Comparison of ENCODE assay signal across 1 cellular context in the genomic region with DNA sequence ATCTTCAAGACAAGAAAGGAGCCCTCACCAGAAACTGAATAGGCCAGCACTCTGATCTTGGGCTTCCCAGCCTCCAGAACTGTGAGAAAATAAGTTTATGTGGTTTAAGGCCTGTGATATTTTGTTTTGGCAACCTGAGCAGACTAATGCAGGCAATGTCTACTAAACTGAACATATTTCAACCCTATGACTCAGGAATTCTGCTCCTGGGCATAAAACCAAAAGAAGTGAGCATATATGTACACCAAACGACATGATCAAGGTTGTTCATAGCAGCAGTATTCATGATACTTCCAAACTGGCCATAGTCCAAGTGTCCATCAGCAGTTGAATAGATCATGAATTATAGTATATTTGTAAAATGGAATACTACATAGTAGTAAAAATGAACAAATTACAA.
TF ChIP-seq lines count a peak whose summit lies in the region.

No MANE protein-coding gene starts in this region.

TF ChIP-seq in GM23338, 12 proteins besides CTCF, POLR2A, EP300 and RAD21 (continued from another document):
- TF ChIP-seq, protein P1, sequence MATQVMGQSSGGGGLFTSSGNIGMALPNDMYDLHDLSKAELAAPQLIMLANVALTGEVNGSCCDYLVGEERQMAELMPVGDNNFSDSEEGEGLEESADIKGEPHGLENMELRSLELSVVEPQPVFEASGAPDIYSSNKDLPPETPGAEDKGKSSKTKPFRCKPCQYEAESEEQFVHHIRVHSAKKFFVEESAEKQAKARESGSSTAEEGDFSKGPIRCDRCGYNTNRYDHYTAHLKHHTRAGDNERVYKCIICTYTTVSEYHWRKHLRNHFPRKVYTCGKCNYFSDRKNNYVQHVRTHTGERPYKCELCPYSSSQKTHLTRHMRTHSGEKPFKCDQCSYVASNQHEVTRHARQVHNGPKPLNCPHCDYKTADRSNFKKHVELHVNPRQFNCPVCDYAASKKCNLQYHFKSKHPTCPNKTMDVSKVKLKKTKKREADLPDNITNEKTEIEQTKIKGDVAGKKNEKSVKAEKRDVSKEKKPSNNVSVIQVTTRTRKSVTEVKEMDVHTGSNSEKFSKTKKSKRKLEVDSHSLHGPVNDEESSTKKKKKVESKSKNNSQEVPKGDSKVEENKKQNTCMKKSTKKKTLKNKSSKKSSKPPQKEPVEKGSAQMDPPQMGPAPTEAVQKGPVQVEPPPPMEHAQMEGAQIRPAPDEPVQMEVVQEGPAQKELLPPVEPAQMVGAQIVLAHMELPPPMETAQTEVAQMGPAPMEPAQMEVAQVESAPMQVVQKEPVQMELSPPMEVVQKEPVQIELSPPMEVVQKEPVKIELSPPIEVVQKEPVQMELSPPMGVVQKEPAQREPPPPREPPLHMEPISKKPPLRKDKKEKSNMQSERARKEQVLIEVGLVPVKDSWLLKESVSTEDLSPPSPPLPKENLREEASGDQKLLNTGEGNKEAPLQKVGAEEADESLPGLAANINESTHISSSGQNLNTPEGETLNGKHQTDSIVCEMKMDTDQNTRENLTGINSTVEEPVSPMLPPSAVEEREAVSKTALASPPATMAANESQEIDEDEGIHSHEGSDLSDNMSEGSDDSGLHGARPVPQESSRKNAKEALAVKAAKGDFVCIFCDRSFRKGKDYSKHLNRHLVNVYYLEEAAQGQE (IDR thresholded peaks at IDR 0.05; ENCODE audit: unreplicated experiment): no peak
